In the genomic region with DNA sequence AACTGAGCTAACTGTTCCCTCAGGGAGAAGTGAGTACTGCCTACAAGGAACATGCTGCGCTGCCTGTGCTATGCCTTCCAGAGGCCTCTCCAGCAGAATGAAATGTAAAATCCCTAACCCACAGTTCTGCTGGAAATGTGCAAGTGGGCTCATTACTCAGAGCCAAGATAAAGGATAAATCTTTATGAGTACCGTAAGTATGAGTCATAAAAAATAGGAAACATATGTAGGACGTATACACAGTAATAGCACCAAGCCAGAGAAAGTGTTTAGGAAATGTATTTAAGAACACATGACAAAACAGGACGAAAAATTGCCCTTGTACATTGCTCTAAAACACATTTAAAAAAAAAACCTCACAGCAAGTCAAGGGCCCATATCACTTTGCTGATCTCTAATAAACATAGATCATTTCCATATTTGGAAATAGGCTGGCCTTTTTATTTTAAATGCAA, we compare ENCODE assay signal across 1 cellular context.
A peak's percentile ranks its signal among the peaks of the same experiment; 100 is the strongest.
TF ChIP-seq lines count a peak whose summit lies in the region.

No MANE protein-coding gene starts in this region.

TF ChIP-seq in endothelial cell of umbilical vein, 7 proteins besides CTCF, POLR2A, EP300 and RAD21 (continued from another document):
- TF ChIP-seq FOS (IDR thresholded peaks at IDR 0.05; ENCODE audit: borderline replicate concordance, insufficient read depth, low read length) = peak; percentile 85
